In genomic region chr7:133931053-133931452, GRCh38 we compare ENCODE assay signal across 2 cellular contexts.
TF ChIP-seq lines count a peak whose summit lies in the region.

No MANE protein-coding gene starts in this region.

TF ChIP-seq in A549, 52 proteins besides CTCF, POLR2A, EP300 and RAD21:
- TF ChIP-seq HOXB5 (CRISPR knock-in tag; IDR thresholded peaks at IDR 0.05) (no peak), FOSL2 (IDR thresholded peaks at IDR 0.05) (no peak), FOSL2 (CRISPR knock-in tag; IDR thresholded peaks at IDR 0.05) (peak; percentile 32), NPAS2 (CRISPR knock-in tag; IDR thresholded peaks at IDR 0.05; ENCODE audit: borderline replicate concordance) (no peak), HDAC2 (IDR thresholded peaks at IDR 0.05) (no peak)

TF ChIP-seq in HCT116, 20 proteins besides CTCF, POLR2A, EP300 and RAD21:
- TF ChIP-seq CBX3 (IDR thresholded peaks at IDR 0.05; ENCODE audit: low read depth) (no peak), CEBPB (IDR thresholded peaks at IDR 0.05; ENCODE audit: low read depth) (0 out of 2 replicates have a peak, but pooled peaks have one; percentile 23), SP1 (IDR thresholded peaks at IDR 0.05; ENCODE audit: low read depth) (peak; percentile 42; the same call in 1 of the 2 replicates), ZNF274 (IDR thresholded peaks at IDR 0.05; ENCODE audit: low read depth, low read length) (no peak), FOSL1 (IDR thresholded peaks at IDR 0.05; ENCODE audit: low read depth) (peak; percentile 65), POLR2AphosphoS5 (IDR thresholded peaks at IDR 0.05; ENCODE audit: low read depth, low read length) (no peak), JUND (IDR thresholded peaks at IDR 0.05) (peak; percentile 62), TCF7L2 (IDR thresholded peaks at IDR 0.05; ENCODE audit: borderline replicate concordance, extremely low read depth, insufficient read depth, insufficient read length) (peak; percentile 27)
- TF ChIP-seq, protein P1, sequence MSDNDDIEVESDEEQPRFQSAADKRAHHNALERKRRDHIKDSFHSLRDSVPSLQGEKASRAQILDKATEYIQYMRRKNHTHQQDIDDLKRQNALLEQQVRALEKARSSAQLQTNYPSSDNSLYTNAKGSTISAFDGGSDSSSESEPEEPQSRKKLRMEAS (IDR thresholded peaks at IDR 0.05) = no peak
